1 cellular context compared by ENCODE assay signal in the genomic region with DNA sequence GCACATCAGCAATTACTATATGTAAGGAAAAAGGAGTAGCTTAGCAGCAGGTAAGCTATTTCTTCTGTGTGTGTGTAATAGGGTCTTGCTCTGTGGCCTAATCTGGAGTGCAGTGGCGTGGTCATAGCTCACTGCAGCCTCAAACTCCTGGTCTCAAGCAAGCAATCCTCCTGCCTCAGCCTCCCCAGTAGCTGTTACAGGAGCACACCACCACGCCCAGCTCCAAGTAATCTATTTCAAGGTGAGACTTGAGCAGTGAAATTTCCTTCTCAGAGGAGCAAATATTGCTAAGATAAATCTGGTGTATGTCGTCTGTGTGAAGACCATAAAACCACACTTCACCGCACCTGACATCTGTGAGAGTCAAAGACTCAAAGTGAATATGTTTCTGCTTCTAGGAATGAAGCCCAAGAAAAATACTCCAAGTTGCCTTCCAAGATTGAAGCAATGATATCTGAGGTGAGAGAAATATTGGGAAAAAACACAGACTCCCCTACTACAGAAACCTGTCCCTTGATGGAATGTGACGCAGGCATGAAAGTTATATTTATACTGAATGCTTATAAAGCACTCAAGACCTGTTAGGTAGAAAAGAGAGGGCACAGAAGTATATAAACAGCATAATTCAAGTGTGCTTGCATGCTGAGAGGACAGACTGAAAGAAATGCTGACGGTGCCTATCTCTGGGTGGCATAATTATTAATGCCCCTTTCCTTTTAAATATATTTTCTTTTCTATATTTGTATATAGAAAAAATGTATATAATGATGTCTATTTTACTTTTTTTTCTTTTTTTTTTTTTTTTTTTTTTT.
A peak's percentile ranks its signal among the peaks of the same experiment; 100 is the strongest.
TF ChIP-seq lines count a peak whose summit lies in the region.

No MANE protein-coding gene starts in this region.

TF ChIP-seq in GM12878, 131 proteins besides CTCF, POLR2A, EP300 and RAD21 (continued from another document and continues in another):
- TF ChIP-seq, protein P1, sequence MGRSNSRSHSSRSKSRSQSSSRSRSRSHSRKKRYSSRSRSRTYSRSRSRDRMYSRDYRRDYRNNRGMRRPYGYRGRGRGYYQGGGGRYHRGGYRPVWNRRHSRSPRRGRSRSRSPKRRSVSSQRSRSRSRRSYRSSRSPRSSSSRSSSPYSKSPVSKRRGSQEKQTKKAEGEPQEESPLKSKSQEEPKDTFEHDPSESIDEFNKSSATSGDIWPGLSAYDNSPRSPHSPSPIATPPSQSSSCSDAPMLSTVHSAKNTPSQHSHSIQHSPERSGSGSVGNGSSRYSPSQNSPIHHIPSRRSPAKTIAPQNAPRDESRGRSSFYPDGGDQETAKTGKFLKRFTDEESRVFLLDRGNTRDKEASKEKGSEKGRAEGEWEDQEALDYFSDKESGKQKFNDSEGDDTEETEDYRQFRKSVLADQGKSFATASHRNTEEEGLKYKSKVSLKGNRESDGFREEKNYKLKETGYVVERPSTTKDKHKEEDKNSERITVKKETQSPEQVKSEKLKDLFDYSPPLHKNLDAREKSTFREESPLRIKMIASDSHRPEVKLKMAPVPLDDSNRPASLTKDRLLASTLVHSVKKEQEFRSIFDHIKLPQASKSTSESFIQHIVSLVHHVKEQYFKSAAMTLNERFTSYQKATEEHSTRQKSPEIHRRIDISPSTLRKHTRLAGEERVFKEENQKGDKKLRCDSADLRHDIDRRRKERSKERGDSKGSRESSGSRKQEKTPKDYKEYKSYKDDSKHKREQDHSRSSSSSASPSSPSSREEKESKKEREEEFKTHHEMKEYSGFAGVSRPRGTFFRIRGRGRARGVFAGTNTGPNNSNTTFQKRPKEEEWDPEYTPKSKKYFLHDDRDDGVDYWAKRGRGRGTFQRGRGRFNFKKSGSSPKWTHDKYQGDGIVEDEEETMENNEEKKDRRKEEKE (IDR thresholded peaks at IDR 0.05) = no peak
- TF ChIP-seq, protein P2, sequence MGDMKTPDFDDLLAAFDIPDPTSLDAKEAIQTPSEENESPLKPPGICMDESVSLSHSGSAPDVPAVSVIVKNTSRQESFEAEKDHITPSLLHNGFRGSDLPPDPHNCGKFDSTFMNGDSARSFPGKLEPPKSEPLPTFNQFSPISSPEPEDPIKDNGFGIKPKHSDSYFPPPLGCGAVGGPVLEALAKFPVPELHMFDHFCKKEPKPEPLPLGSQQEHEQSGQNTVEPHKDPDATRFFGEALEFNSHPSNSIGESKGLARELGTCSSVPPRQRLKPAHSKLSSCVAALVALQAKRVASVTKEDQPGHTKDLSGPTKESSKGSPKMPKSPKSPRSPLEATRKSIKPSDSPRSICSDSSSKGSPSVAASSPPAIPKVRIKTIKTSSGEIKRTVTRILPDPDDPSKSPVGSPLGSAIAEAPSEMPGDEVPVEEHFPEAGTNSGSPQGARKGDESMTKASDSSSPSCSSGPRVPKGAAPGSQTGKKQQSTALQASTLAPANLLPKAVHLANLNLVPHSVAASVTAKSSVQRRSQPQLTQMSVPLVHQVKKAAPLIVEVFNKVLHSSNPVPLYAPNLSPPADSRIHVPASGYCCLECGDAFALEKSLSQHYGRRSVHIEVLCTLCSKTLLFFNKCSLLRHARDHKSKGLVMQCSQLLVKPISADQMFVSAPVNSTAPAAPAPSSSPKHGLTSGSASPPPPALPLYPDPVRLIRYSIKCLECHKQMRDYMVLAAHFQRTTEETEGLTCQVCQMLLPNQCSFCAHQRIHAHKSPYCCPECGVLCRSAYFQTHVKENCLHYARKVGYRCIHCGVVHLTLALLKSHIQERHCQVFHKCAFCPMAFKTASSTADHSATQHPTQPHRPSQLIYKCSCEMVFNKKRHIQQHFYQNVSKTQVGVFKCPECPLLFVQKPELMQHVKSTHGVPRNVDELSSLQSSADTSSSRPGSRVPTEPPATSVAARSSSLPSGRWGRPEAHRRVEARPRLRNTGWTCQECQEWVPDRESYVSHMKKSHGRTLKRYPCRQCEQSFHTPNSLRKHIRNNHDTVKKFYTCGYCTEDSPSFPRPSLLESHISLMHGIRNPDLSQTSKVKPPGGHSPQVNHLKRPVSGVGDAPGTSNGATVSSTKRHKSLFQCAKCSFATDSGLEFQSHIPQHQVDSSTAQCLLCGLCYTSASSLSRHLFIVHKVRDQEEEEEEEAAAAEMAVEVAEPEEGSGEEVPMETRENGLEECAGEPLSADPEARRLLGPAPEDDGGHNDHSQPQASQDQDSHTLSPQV (IDR thresholded peaks at IDR 0.05) = no peak
- TF ChIP-seq, protein P3, sequence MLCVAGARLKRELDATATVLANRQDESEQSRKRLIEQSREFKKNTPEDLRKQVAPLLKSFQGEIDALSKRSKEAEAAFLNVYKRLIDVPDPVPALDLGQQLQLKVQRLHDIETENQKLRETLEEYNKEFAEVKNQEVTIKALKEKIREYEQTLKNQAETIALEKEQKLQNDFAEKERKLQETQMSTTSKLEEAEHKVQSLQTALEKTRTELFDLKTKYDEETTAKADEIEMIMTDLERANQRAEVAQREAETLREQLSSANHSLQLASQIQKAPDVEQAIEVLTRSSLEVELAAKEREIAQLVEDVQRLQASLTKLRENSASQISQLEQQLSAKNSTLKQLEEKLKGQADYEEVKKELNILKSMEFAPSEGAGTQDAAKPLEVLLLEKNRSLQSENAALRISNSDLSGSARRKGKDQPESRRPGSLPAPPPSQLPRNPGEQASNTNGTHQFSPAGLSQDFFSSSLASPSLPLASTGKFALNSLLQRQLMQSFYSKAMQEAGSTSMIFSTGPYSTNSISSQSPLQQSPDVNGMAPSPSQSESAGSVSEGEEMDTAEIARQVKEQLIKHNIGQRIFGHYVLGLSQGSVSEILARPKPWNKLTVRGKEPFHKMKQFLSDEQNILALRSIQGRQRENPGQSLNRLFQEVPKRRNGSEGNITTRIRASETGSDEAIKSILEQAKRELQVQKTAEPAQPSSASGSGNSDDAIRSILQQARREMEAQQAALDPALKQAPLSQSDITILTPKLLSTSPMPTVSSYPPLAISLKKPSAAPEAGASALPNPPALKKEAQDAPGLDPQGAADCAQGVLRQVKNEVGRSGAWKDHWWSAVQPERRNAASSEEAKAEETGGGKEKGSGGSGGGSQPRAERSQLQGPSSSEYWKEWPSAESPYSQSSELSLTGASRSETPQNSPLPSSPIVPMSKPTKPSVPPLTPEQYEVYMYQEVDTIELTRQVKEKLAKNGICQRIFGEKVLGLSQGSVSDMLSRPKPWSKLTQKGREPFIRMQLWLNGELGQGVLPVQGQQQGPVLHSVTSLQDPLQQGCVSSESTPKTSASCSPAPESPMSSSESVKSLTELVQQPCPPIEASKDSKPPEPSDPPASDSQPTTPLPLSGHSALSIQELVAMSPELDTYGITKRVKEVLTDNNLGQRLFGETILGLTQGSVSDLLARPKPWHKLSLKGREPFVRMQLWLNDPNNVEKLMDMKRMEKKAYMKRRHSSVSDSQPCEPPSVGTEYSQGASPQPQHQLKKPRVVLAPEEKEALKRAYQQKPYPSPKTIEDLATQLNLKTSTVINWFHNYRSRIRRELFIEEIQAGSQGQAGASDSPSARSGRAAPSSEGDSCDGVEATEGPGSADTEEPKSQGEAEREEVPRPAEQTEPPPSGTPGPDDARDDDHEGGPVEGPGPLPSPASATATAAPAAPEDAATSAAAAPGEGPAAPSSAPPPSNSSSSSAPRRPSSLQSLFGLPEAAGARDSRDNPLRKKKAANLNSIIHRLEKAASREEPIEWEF (IDR thresholded peaks at IDR 0.05; ENCODE audit: insufficient replicate concordance, low read depth, low read length) = peak; percentile 45
- TF ChIP-seq NR2C1 (IDR thresholded peaks at IDR 0.05) (no peak), POU2F2 (IDR thresholded peaks at IDR 0.05; ENCODE audit: borderline replicate concordance, low read depth, low read length) (no peak), ASH2L (IDR thresholded peaks at IDR 0.05; ENCODE audit: borderline replicate concordance, low read depth) (no peak), YY1 (IDR thresholded peaks at IDR 0.05; ENCODE audit: low read depth, low read length) (no peak), EGR1 (IDR thresholded peaks at IDR 0.05; ENCODE audit: borderline replicate concordance in 1 of 2, low read depth in 2 of 2, low read length in 2 of 2) (no peak), SRF (IDR thresholded peaks at IDR 0.05; ENCODE audit: low read depth in 2 of 2, low read length in 2 of 2) (no peak), STAT3 (IDR thresholded peaks at IDR 0.05; ENCODE audit: low read depth, low read length) (no peak), NRF1 (conservative IDR thresholded peaks at IDR 0.05; ENCODE audit: low read depth, low read length) (no peak), NR2F1 (conservative IDR thresholded peaks at IDR 0.05) (no peak), BHLHE40 (IDR thresholded peaks at IDR 0.05; ENCODE audit: borderline replicate concordance in 1 of 2, low read depth in 2 of 2, low read length in 1 of 2) (no peak), ETV6 (conservative IDR thresholded peaks at IDR 0.05 in 1 of 2, IDR thresholded peaks at IDR 0.05 in 1 of 2; ENCODE audit: borderline replicate concordance in 1 of 2, low read depth in 1 of 2) (no peak), STAT1 (conservative IDR thresholded peaks at IDR 0.05) (no peak)
- TF ChIP-seq, protein P4, sequence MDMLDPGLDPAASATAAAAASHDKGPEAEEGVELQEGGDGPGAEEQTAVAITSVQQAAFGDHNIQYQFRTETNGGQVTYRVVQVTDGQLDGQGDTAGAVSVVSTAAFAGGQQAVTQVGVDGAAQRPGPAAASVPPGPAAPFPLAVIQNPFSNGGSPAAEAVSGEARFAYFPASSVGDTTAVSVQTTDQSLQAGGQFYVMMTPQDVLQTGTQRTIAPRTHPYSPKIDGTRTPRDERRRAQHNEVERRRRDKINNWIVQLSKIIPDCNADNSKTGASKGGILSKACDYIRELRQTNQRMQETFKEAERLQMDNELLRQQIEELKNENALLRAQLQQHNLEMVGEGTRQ (IDR thresholded peaks at IDR 0.05; ENCODE audit: borderline replicate concordance, low read depth, low read length) = no peak
- TF ChIP-seq, protein P5, sequence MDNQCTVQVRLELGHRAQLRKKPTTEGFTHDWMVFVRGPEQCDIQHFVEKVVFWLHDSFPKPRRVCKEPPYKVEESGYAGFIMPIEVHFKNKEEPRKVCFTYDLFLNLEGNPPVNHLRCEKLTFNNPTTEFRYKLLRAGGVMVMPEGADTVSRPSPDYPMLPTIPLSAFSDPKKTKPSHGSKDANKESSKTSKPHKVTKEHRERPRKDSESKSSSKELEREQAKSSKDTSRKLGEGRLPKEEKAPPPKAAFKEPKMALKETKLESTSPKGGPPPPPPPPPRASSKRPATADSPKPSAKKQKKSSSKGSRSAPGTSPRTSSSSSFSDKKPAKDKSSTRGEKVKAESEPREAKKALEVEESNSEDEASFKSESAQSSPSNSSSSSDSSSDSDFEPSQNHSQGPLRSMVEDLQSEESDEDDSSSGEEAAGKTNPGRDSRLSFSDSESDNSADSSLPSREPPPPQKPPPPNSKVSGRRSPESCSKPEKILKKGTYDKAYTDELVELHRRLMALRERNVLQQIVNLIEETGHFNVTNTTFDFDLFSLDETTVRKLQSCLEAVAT (IDR thresholded peaks at IDR 0.05) = peak; percentile 97
- TF ChIP-seq, protein P6, sequence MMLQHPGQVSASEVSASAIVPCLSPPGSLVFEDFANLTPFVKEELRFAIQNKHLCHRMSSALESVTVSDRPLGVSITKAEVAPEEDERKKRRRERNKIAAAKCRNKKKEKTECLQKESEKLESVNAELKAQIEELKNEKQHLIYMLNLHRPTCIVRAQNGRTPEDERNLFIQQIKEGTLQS (IDR thresholded peaks at IDR 0.05; ENCODE audit: borderline replicate concordance, extremely low read depth, low read depth, low read length) = no peak
- TF ChIP-seq, protein P7, sequence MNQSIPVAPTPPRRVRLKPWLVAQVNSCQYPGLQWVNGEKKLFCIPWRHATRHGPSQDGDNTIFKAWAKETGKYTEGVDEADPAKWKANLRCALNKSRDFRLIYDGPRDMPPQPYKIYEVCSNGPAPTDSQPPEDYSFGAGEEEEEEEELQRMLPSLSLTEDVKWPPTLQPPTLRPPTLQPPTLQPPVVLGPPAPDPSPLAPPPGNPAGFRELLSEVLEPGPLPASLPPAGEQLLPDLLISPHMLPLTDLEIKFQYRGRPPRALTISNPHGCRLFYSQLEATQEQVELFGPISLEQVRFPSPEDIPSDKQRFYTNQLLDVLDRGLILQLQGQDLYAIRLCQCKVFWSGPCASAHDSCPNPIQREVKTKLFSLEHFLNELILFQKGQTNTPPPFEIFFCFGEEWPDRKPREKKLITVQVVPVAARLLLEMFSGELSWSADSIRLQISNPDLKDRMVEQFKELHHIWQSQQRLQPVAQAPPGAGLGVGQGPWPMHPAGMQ (IDR thresholded peaks at IDR 0.05; ENCODE audit: borderline replicate concordance) = no peak
- TF ChIP-seq, protein P8, sequence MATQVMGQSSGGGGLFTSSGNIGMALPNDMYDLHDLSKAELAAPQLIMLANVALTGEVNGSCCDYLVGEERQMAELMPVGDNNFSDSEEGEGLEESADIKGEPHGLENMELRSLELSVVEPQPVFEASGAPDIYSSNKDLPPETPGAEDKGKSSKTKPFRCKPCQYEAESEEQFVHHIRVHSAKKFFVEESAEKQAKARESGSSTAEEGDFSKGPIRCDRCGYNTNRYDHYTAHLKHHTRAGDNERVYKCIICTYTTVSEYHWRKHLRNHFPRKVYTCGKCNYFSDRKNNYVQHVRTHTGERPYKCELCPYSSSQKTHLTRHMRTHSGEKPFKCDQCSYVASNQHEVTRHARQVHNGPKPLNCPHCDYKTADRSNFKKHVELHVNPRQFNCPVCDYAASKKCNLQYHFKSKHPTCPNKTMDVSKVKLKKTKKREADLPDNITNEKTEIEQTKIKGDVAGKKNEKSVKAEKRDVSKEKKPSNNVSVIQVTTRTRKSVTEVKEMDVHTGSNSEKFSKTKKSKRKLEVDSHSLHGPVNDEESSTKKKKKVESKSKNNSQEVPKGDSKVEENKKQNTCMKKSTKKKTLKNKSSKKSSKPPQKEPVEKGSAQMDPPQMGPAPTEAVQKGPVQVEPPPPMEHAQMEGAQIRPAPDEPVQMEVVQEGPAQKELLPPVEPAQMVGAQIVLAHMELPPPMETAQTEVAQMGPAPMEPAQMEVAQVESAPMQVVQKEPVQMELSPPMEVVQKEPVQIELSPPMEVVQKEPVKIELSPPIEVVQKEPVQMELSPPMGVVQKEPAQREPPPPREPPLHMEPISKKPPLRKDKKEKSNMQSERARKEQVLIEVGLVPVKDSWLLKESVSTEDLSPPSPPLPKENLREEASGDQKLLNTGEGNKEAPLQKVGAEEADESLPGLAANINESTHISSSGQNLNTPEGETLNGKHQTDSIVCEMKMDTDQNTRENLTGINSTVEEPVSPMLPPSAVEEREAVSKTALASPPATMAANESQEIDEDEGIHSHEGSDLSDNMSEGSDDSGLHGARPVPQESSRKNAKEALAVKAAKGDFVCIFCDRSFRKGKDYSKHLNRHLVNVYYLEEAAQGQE (IDR thresholded peaks at IDR 0.05; ENCODE audit: low read depth, low read length) = no peak
- TF ChIP-seq, protein P9, sequence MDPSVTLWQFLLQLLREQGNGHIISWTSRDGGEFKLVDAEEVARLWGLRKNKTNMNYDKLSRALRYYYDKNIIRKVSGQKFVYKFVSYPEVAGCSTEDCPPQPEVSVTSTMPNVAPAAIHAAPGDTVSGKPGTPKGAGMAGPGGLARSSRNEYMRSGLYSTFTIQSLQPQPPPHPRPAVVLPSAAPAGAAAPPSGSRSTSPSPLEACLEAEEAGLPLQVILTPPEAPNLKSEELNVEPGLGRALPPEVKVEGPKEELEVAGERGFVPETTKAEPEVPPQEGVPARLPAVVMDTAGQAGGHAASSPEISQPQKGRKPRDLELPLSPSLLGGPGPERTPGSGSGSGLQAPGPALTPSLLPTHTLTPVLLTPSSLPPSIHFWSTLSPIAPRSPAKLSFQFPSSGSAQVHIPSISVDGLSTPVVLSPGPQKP (IDR thresholded peaks at IDR 0.05; ENCODE audit: low read depth, low read length) = no peak
- TF ChIP-seq, protein P10, sequence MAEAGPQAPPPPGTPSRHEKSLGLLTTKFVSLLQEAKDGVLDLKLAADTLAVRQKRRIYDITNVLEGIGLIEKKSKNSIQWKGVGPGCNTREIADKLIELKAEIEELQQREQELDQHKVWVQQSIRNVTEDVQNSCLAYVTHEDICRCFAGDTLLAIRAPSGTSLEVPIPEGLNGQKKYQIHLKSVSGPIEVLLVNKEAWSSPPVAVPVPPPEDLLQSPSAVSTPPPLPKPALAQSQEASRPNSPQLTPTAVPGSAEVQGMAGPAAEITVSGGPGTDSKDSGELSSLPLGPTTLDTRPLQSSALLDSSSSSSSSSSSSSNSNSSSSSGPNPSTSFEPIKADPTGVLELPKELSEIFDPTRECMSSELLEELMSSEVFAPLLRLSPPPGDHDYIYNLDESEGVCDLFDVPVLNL (IDR thresholded peaks at IDR 0.05; ENCODE audit: low read depth, low read length) = no peak
